8 cellular contexts compared by ENCODE assay signal in the genomic region with DNA sequence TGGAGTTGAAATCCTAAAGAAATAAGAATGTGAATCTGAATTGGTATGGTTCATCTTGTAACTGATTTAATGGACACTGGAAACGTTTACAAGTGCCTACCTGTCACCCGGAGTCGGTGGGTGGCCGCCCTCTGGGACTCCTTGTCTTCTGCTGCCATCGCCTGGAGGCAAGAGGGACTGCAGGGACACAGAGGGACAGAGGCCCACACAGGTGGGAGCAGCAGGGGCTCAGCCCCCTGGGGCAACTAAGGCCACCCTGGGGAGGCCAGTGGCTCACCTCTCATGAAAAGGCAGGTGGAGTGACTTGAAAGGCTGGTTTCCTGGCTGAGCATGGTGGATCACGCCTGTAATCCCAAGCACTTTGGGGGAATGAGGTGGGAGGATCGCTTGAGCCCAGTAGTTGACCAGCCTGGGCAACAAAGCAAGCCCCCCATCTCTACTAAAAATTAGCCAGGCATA. TPM values are rescaled to one million over a fixed set of nuclear protein-coding genes. Genes with fewer than 3 reads are reported as not detected.
DNase-seq lines count a peak whose midpoint lies in the region; ATAC-seq lines count a peak whose summit lies in the region.

No MANE protein-coding gene starts in this region.

- peaks cover 4% of the 10 kb centered on the region; the same call in 1 of the 2 replicates for H3K27me3 ChIP-seq in SJCRH30

- H3K4me3 ChIP-seq in SJCRH30 = no peak overlapping the region

- no peaks in the 10 kb centered on the region for H3K4me1 ChIP-seq in SJCRH30

- no peak for ATAC-seq in HG02884 (IDR thresholded peaks at IDR 0.05; ENCODE audit: unreplicated experiment)

- DNase-seq in ELF-1 (ENCODE audit: low read depth, low spot score) (peak; percentile 84), LHCN-M2 (ENCODE audit: low read depth) (peak; percentile 37), SJCRH30 (peak; percentile 65 to 72), activated gamma-delta T cell (lab: John Stamatoyannopoulos, UW) (peak; percentile 15), glomerular visceral epithelial cell (ENCODE audit: extremely low spot score) (peak; percentile 83), pons (ENCODE audit: low spot score) (peak; percentile 39), ureter (ENCODE audit: low spot score) (peak; percentile 83)

- H3K36me3 ChIP-seq in SJCRH30 = no peaks in the 10 kb centered on the region

- no peaks in the 10 kb centered on the region for H3K9me3 ChIP-seq in SJCRH30 (replicated peaks)

- H3K27ac ChIP-seq in SJCRH30 = no peak overlapping the region

RNA-seq across cellular contexts. Expression of a gene that starts 23.2 kb away (rescaled TPM):
- not detected in 2 replicates for total RNA-seq in LHCN-M2 (2014; rRNA removed)
- polyA plus RNA-seq in LHCN-M2 (2012) = 0.09 TPM
- total RNA-seq in SJCRH30 (2014; rRNA removed; shearing (Covaris generic)) = not detected in 2 replicates
- total RNA-seq in ureter = 3.0 TPM

RNA-seq across cellular contexts. Expression of a gene that starts 48.5 kb away (rescaled TPM):
- total RNA-seq in LHCN-M2 (2014; rRNA removed) = 41.4 and 48.9 TPM in 2 replicates
- 24.5 TPM for polyA plus RNA-seq in LHCN-M2 (2012)
- 17.9 and 18.5 TPM in 2 replicates for total RNA-seq in SJCRH30 (2014; rRNA removed; shearing (Covaris generic))
- total RNA-seq in ureter = 31.2 TPM

Comparison
In these comparisons a context has a peak if more than half of its experiments do, and no peak if none do; other contexts are left out.
1. DNase-seq: peak in every context shown above with its lines; median percentile 84 in ELF-1; 83 in glomerular visceral epithelial cell; 83 in ureter; 68 in SJCRH30; 39 in pons; 37 in LHCN-M2; 15 in activated gamma-delta T cell.